ENCODE assay signal across 6 cellular contexts in the genomic region with DNA sequence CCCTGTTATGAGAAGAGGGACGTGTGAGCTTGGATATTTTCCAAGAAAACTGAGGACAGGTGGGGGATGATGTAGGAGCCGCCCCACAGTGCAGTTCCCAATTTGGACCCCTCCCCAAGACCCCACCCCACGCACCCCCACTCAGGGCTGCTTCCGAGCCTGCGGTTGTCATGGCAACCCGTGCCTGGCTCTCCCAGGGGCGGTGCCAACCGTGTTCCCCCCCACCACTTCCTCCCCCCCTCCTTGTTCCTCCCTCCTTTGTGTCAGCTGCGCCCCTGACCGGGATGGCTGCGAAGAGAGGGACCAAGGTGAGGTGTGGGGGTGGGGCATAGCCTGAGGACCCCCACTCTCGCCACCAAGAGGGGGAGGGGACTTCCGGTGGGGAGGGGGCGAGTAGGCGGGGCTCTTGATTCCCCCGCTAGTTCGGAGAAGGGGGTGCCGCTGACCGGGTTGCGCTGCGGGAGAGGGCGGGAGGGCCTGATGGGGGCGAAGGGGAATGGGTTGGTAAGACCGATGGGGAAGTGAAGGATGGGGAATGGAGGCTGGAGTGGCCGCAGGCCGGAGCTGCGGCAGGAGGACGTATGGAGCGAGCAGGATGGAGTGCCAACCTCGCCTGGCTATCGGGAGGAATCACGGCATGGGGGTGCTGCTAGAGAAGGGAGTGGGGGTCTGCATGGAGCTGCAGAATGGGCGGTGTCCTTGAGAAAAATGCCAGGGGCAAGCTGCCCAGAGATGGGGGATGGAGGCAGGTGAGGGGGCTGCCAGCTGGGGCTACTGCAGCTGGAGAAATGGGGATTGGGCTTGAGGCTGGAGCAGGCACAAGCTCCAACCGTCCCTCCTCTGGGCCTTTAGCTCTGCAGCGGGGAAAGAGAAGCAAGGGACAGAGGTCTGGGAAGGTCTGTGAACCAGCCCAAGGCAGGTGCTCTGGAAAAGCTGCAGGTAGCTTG. TPM values are rescaled to one million over a fixed set of nuclear protein-coding genes. Genes with fewer than 3 reads are reported as not detected.
DNase-seq lines count a peak whose midpoint lies in the region.

No MANE protein-coding gene starts in this region.

- H3K36me3 ChIP-seq in iPS DF 6.9 (ENCODE audit: control insufficient read depth, insufficient read depth, low read length) (peaks cover 28% of the 10 kb centered on the region), thymus (ENCODE audit: control insufficient read depth, insufficient read depth) (peaks cover 34% of the 10 kb centered on the region)

- no peaks in the 10 kb centered on the region for H3K27me3 ChIP-seq in iPS DF 6.9 (ENCODE audit: control insufficient read depth, insufficient read depth, low read length)
- H3K27me3 ChIP-seq in thymus (ENCODE audit: control insufficient read depth, insufficient read depth), result no peaks in the 10 kb centered on the region

- H3K27ac ChIP-seq in iPS DF 6.9 (ENCODE audit: low read length) (no peak overlapping the region), thymus (ENCODE audit: low read depth) (peak overlapping the region; percentile 47)

- H3K4me1 ChIP-seq in iPS DF 6.9 (ENCODE audit: control insufficient read depth, insufficient read depth, low read length) (0 out of 2 replicates have a peak, but pooled peaks cover 2% of the 10 kb centered on the region), thymus (ENCODE audit: control insufficient read depth, insufficient read depth, low read length) (peaks cover 22% of the 10 kb centered on the region)

- peak overlapping the region; percentile 62; the same call in 1 of the 2 replicates for H3K4me3 ChIP-seq in iPS DF 6.9 (ENCODE audit: low read length)
- peak overlapping the region; percentile 78 for H3K4me3 ChIP-seq in thymus (ENCODE audit: low read length)

- in situ Hi-C loops in KBM-7 (cut with MboI; ENCODE audit: low pct_unique_long_range_greater_than_20kb, low sequenced_read_pairs), result no loop called here

- no CpG with 5 or more reads among the region's 35 CpGs for WGBS in iPS DF 6.9 (ENCODE audit: insufficient coverage, insufficient read length)
- 14% methylated on average over 35 of the region's 35 CpGs for WGBS in thymus

- H3K9me3 ChIP-seq in iPS DF 6.9 (ENCODE audit: control insufficient read depth, insufficient read depth, low read length) (no peaks in the 10 kb centered on the region), thymus (ENCODE audit: control insufficient read depth) (no peaks in the 10 kb centered on the region)

- peak; percentile 59 for DNase-seq in NCI-H510A (lab: John Stamatoyannopoulos, UW)
- DNase-seq in NCI-H510A treated with DMSO at 0.1 percent for 48 hours (lab: John Stamatoyannopoulos, UW), result no peak
- DNase-seq in activated CD8-positive, alpha-beta memory T cell treated with anti-CD3 and anti-CD28 coated beads, Interleukin-2, amount 50 U/mL, for 4 hours, result peak; percentile 52
- no peak for DNase-seq in iPS DF 6.9 (ENCODE audit: low read depth, low spot score)
- no peak for DNase-seq in KBM-7

RNA-seq across cellular contexts. Expression of a gene that starts 1.0 kb away (rescaled TPM):
- 4.3 TPM for polyA plus RNA-seq in thymus

RNA-seq across cellular contexts. Expression of a gene that starts 1.5 kb away (rescaled TPM):
- 223 TPM for polyA plus RNA-seq in thymus

RNA-seq across cellular contexts. Expression of a gene that starts 33.1 kb away (rescaled TPM):
- 46.1 TPM for polyA plus RNA-seq in thymus

RNA-seq across cellular contexts. Expression of a gene that starts 33.9 kb away (rescaled TPM):
- 36.8 TPM for polyA plus RNA-seq in thymus

RNA-seq across cellular contexts. Expression of a gene that starts 34.3 kb away (rescaled TPM):
- polyA plus RNA-seq in thymus, result 155 TPM

Comparison
In these comparisons a context has a peak if more than half of its experiments do, and no peak if none do; other contexts are left out.
1. DNase-seq: peak in NCI-H510A (single experiment) and activated CD8-positive, alpha-beta memory T cell treated with anti-CD3 and anti-CD28 coated beads, Interleukin-2, amount 50 U/mL, for 4 hours (single experiment); none in NCI-H510A treated with DMSO at 0.1 percent for 48 hours (single experiment), iPS DF 6.9 (single experiment) and KBM-7 (single experiment).